ENCODE assay signal across 18 cellular contexts in genomic region chr2:118268268-118268667, GRCh38.
DNase-seq lines count a peak whose midpoint lies in the region; ATAC-seq and TF ChIP-seq lines count a peak whose summit lies in the region.
"Had no signal": no experiment of that assay in that cellular context is flagged by ENCODE, and none has a peak within 500 bp of the region (broad histone marks: within the 10 kb centered on the region; RNA-seq: fewer than 3 reads in every experiment).

No MANE protein-coding gene starts in this region.

- no peak for TF ChIP-seq EP300 in esophagus muscularis mucosa (IDR thresholded peaks at IDR 0.05)

- no peak for TF ChIP-seq POLR2A in esophagus muscularis mucosa (IDR thresholded peaks at IDR 0.05; ENCODE audit: low read depth)

- peak; percentile 47 for ATAC-seq in GM18867 (IDR thresholded peaks at IDR 0.05; ENCODE audit: unreplicated experiment)
- ATAC-seq in GM21786 (IDR thresholded peaks at IDR 0.05; ENCODE audit: unreplicated experiment), result peak; percentile 57
- ATAC-seq in HG03442 (IDR thresholded peaks at IDR 0.05; ENCODE audit: unreplicated experiment), result peak; percentile 42
- ATAC-seq in HG02763 (IDR thresholded peaks at IDR 0.05; ENCODE audit: unreplicated experiment), result no peak
- ATAC-seq: CD8-positive, alpha-beta T cell; GM23338 had no signal

- H3K27ac ChIP-seq in esophagus muscularis mucosa (replicated peaks in 1 of 4), result no peak overlapping the region
- H3K27ac ChIP-seq: BLaER1 treated with 17β-estradiol and CSF1 and Interleukin-3, amounts not matched to agents 10 nM and 100 nM had no signal

- TF ChIP-seq CTCF in esophagus muscularis mucosa (IDR thresholded peaks at IDR 0.05), result no peak

- H3K4me1 ChIP-seq in esophagus muscularis mucosa, result no peaks in the 10 kb centered on the region

- WGBS in esophagus muscularis mucosa, result 64% methylated on average over 5 of the region's 5 CpGs

- no peaks in the 10 kb centered on the region for H3K36me3 ChIP-seq in esophagus muscularis mucosa
- H3K36me3 ChIP-seq: BLaER1 treated with 17β-estradiol and CSF1 and Interleukin-3, amounts not matched to agents 10 nM and 100 nM had no signal

- H3K9me3 ChIP-seq in esophagus muscularis mucosa, result no peaks in the 10 kb centered on the region
- H3K9me3 ChIP-seq: BLaER1 treated with 17β-estradiol and CSF1 and Interleukin-3, amounts not matched to agents 10 nM and 100 nM had no signal

- H3K27me3 ChIP-seq in esophagus muscularis mucosa, result peaks cover 0 to 20% (median 1%) of the 10 kb centered on the region in 4 donors
- H3K27me3 ChIP-seq: BLaER1 treated with 17β-estradiol and CSF1 and Interleukin-3, amounts not matched to agents 10 nM and 100 nM had no signal

- DNase-seq in esophagus muscularis mucosa (ENCODE audit: extremely low spot score) (peak; percentile 55), NOMO-1 treated with dmso at 0.1 percent for 144 hours (lab: John Stamatoyannopoulos, UW; ENCODE audit: unreplicated experiment) (no peak), NCI-H2196 treated with DMSO at 0.1 percent for 48 hours (lab: John Stamatoyannopoulos, UW; ENCODE audit: unreplicated experiment) (no peak), NCI-H526 (lab: John Stamatoyannopoulos, UW) (no peak)
- DNase-seq: 8988T; CD8-positive, alpha-beta T cell; DMS 273 treated with DMSO at 0.1 percent for 48 hours; DMS53; DND-41; HCEC 1CT; Kasumi-1; KG1 had no signal

- H3K4me3 ChIP-seq in esophagus muscularis mucosa, result no peak overlapping the region
- H3K4me3 ChIP-seq: BLaER1 treated with 17β-estradiol and CSF1 and Interleukin-3, amounts not matched to agents 10 nM and 100 nM; GM23338 had no signal

- intact Hi-C loops in esophagus muscularis mucosa (cut with DNase I), result no loop called here
